ENCODE assay signal across 20 cellular contexts in genomic region chr22:49702068-49702397, GRCh38.
DNase-seq lines count a peak whose midpoint lies in the region; ATAC-seq and TF ChIP-seq lines count a peak whose summit lies in the region.
"Had no signal": no experiment of that assay in that cellular context is flagged by ENCODE, and none has a peak within 500 bp of the region (broad histone marks: within the 10 kb centered on the region; RNA-seq: fewer than 3 reads in every experiment).

No MANE protein-coding gene starts in this region.

- DNase-seq in NCI-H345 (lab: John Stamatoyannopoulos, UW), result peak; percentile 21
- DNase-seq in NCI-H345 treated with DMSO at 0.1 percent for 48 hours (lab: John Stamatoyannopoulos, UW; ENCODE audit: unreplicated experiment), result no peak
- DNase-seq in chondrocyte (ENCODE audit: low spot score), result no peak
- DNase-seq in sciatic nerve (ENCODE audit: low spot score), result peak; percentile 7
- no peak for DNase-seq in BE2C
- DNase-seq: 8988T, NCI-H1105 treated with DMSO at 0.1 percent for 48 hours, NCI-H1694, NCI-H2081 treated with DMSO at 0.1 percent for 48 hours, NCI-H510A treated with DMSO at 0.1 percent for 48 hours, RPMI8226, SIG-M5 had no signal

- H3K36me3 ChIP-seq in DOHH2 (ENCODE audit: control insufficient read depth, low read length) (no peaks in the 10 kb centered on the region), BE2C (no peaks in the 10 kb centered on the region)

- H3K4me1 ChIP-seq in DOHH2 (ENCODE audit: control insufficient read depth, low read length), result no peaks in the 10 kb centered on the region
- no peaks in the 10 kb centered on the region for H3K4me1 ChIP-seq in BE2C

- ATAC-seq in sciatic nerve, result no peak
- no peak for ATAC-seq in GM19035 (IDR thresholded peaks at IDR 0.05; ENCODE audit: unreplicated experiment)
- no peak for ATAC-seq in HG03196 (IDR thresholded peaks at IDR 0.05; ENCODE audit: unreplicated experiment)
- ATAC-seq: GM23338, HCT116, HepG2, PC-3 had no signal

- peaks cover 10% of the 10 kb centered on the region for H3K27me3 Mint-ChIP-seq in chondrocyte (ENCODE audit: low read depth)

- H3K9me3 ChIP-seq in DOHH2 (ENCODE audit: control insufficient read depth, insufficient read depth, low read length), result peaks cover 17% of the 10 kb centered on the region
- no peaks in the 10 kb centered on the region; the same call in 1 of the 2 replicates for H3K9me3 ChIP-seq in BE2C

- H3K79me2 ChIP-seq in DOHH2 (ENCODE audit: control insufficient read depth, low read length), result no peaks in the 10 kb centered on the region

- no peak overlapping the region for H3K27ac Mint-ChIP-seq in chondrocyte (ENCODE audit: unreplicated experiment)
- H3K27ac Mint-ChIP-seq: CD4-positive, CD25-positive, alpha-beta regulatory T cell; GM23338 had no signal

- H3K9me2 ChIP-seq in DOHH2 (replicated peaks; ENCODE audit: control insufficient read depth, low read length), result no peaks in the 10 kb centered on the region

- H3K27ac ChIP-seq in DOHH2 (ENCODE audit: low read depth, low read length), result no peak overlapping the region

- no peaks in the 10 kb centered on the region for H3K4me1 Mint-ChIP-seq in chondrocyte (ENCODE audit: low read depth)

- no peak overlapping the region for H3K4me2 ChIP-seq in DOHH2 (ENCODE audit: low read length)
- H3K4me2 ChIP-seq: GM23338 had no signal

- H3K4me3 Mint-ChIP-seq in chondrocyte (ENCODE audit: unreplicated experiment), result no peak overlapping the region
- H3K4me3 Mint-ChIP-seq: GM23338 had no signal

- peak; percentile 35 for TF ChIP-seq CTCF in DOHH2 (IDR thresholded peaks at IDR 0.05; ENCODE audit: low read depth, low read length, poor library complexity, severe bottlenecking)
- peak; percentile 5 for TF ChIP-seq CTCF in chondrocyte (IDR thresholded peaks at IDR 0.05)
- TF ChIP-seq CTCF in BE2C (IDR thresholded peaks at IDR 0.05; ENCODE audit: low read depth, low read length), result no peak

- H3K4me3 ChIP-seq in DOHH2 (ENCODE audit: low read length) (no peak overlapping the region), BE2C (ENCODE audit: low read depth, low read length) (no peak overlapping the region)
- H3K4me3 ChIP-seq: GM23338 had no signal

- H3K27me3 ChIP-seq in DOHH2 (ENCODE audit: control insufficient read depth, low read length) (peaks cover 3% of the 10 kb centered on the region; the same call in 1 of the 2 replicates), BE2C (peaks cover 10% of the 10 kb centered on the region)

- no peaks in the 10 kb centered on the region for H4K20me1 ChIP-seq in DOHH2 (ENCODE audit: control insufficient read depth, insufficient read depth, low read depth, low read length)

- H3K36me3 Mint-ChIP-seq in chondrocyte (ENCODE audit: low read depth), result peaks cover 1% of the 10 kb centered on the region
- H3K36me3 Mint-ChIP-seq: CD4-positive, CD25-positive, alpha-beta regulatory T cell had no signal

- peaks cover 17% of the 10 kb centered on the region for H3K9me3 Mint-ChIP-seq in chondrocyte (ENCODE audit: low read depth)

- intact Hi-C loops in sciatic nerve (cut with DNase I), result no loop called here

- no peaks in the 10 kb centered on the region for H3F3A ChIP-seq in DOHH2 (ENCODE audit: control insufficient read depth, insufficient read depth)

Comparison
In these comparisons a context has a peak if more than half of its experiments do, and no peak if none do; other contexts are left out.
1. DNase-seq: peak in NCI-H345 (single experiment) and sciatic nerve (single experiment); none in NCI-H345 treated with DMSO at 0.1 percent for 48 hours (single experiment), chondrocyte (single experiment) and BE2C (single experiment).